Comparison of ENCODE assay signal across 33 cellular contexts in the genomic region with DNA sequence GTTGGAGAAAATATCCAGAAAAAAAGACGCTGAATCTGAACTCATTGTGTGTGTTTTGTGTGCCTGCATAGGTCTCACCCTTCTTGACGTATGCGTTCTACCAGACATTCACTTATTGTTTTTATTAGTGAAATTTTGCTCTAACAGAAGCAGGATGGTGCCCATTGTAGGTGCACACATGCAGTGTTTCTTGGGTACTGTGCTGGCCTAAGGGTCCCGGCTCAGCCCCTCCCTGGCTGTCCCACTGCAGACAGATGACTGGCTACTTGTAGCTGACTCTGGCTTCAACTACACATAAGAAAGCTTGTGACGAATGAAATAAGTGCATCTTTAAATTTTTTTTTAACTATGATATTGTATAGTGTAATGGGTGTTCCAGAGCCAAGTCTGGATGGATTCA.
"Had no signal": no experiment of that assay in that cellular context is flagged by ENCODE, and none has a peak within 500 bp of the region (broad histone marks: within the 10 kb centered on the region; RNA-seq: fewer than 3 reads in every experiment).

No MANE protein-coding gene starts in this region.

- H3K4me3 ChIP-seq: MG63 had no signal

- H3K36me3 ChIP-seq: MG63 had no signal

- H3K27ac ChIP-seq: KMS-11 had no signal

- H3K27me3 ChIP-seq: MG63 had no signal

- H3K9me3 ChIP-seq: MG63 had no signal

- DNase-seq: Kasumi-1, MG63, MM.1S, MV-4-11, NCI-H1048, NCI-H1092, NCI-H1092 treated with DMSO at 0.1 percent for 48 hours, NCI-H1105, NCI-H1105 treated with DMSO at 0.1 percent for 48 hours, NCI-H1417, NCI-H1417 treated with DMSO at 0.1 percent for 48 hours, NCI-H1436, NCI-H1436 treated with DMSO at 0.1 percent for 48 hours, NCI-H146, NCI-H1694, NCI-H1694 treated with DMSO at 0.1 percent for 48 hours, NCI-H187, NCI-H187 treated with DMSO at 0.1 percent for 48 hours, NCI-H1930, NCI-H2029, NCI-H2029 treated with DMSO at 0.1 percent for 48 hours, NCI-H2081, NCI-H2081 treated with DMSO at 0.1 percent for 48 hours, NCI-H2107, NCI-H2171, NCI-H2171 treated with DMSO at 0.1 percent for 48 hours, NCI-H2227 treated with DMSO at 0.1 percent for 48 hours, NCI-H226, NCI-H345, NCI-H446, NCI-H446 treated with DMSO at 0.1 percent for 48 hours, NCI-H510A had no signal
